ENCODE assay signal across 2 cellular contexts in genomic region chr22:37229012-37229804, GRCh38.
TF ChIP-seq lines count a peak whose summit lies in the region.

No MANE protein-coding gene starts in this region.

TF ChIP-seq in K562, 482 proteins besides CTCF, POLR2A, EP300 and RAD21:
- TF ChIP-seq NFIC (IDR thresholded peaks at IDR 0.05) (peak; percentile 73), KDM1A (IDR thresholded peaks at IDR 0.05) (0 out of 4 replicates have a peak, but pooled peaks of 1 of the 2 experiments have one; percentile 48), SREBF1 (IDR thresholded peaks at IDR 0.05; ENCODE audit: borderline replicate concordance, low read depth, low read length) (no peak), EGR1 (conservative IDR thresholded peaks at IDR 0.05) (0 out of 2 replicates have a peak, but pooled peaks have one; percentile 5)
- TF ChIP-seq, protein P1, sequence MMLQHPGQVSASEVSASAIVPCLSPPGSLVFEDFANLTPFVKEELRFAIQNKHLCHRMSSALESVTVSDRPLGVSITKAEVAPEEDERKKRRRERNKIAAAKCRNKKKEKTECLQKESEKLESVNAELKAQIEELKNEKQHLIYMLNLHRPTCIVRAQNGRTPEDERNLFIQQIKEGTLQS (IDR thresholded peaks at IDR 0.05): peak; percentile 27; the same call in 1 of the 2 replicates
- TF ChIP-seq, protein P1 (CRISPR knock-in tag; conservative IDR thresholded peaks at IDR 0.05): no peak
- TF ChIP-seq, protein P2, sequence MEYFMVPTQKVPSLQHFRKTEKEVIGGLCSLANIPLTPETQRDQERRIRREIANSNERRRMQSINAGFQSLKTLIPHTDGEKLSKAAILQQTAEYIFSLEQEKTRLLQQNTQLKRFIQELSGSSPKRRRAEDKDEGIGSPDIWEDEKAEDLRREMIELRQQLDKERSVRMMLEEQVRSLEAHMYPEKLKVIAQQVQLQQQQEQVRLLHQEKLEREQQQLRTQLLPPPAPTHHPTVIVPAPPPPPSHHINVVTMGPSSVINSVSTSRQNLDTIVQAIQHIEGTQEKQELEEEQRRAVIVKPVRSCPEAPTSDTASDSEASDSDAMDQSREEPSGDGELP (CRISPR knock-in tag; IDR thresholded peaks at IDR 0.05; ENCODE audit: borderline replicate concordance): peak; percentile 41; the same call in 1 of the 2 replicates
- TF ChIP-seq, protein P3, sequence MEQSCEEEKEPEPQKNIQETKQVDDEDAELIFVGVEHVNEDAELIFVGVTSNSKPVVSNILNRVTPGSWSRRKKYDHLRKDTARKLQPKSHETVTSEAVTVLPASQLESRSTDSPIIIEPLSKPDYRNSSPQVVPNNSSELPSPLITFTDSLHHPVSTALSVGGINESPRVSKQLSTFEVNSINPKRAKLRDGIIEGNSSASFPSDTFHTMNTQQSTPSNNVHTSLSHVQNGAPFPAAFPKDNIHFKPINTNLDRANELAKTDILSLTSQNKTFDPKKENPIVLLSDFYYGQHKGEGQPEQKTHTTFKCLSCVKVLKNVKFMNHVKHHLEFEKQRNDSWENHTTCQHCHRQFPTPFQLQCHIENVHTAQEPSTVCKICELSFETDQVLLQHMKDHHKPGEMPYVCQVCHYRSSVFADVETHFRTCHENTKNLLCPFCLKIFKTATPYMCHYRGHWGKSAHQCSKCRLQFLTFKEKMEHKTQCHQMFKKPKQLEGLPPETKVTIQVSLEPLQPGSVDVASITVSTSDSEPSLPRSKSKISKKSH (CRISPR knock-in tag; IDR thresholded peaks at IDR 0.05): no peak

TF ChIP-seq in GM23338, 12 proteins besides CTCF, POLR2A, EP300 and RAD21:
- TF ChIP-seq ZNF462 (CRISPR knock-in tag; IDR thresholded peaks at IDR 0.05) (no peak), EZH2 (IDR thresholded peaks at IDR 0.05; ENCODE audit: low read depth, unreplicated experiment) (no peak)
